9 cellular contexts compared by ENCODE assay signal in the genomic region with DNA sequence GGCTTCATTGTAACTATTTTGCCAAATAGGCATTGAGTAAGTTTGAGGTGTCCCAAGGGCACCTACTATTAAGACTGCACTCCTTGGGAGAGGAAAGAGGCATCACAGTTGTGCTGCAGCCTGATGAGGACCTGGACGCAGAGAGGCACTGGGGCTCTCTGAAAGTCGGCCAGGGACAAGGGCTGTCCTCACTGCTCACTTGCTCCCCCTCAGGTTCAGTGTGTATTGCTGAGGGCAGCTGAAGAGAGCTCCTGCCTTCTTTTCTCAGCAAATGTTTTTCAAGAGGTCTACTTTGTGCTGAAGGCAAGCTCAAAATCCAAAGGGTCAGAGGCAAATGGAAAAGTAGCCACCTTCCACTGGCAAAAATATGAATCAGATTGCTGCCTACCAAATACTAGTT.
DNase-seq lines count a peak whose midpoint lies in the region; ATAC-seq and TF ChIP-seq lines count a peak whose summit lies in the region.
"Had no signal": no experiment of that assay in that cellular context is flagged by ENCODE, and none has a peak within 500 bp of the region (broad histone marks: within the 10 kb centered on the region; RNA-seq: fewer than 3 reads in every experiment).

No MANE protein-coding gene starts in this region.

- no peaks in the 10 kb centered on the region for H3K9me3 Mint-ChIP-seq in T-helper 2 cell treated with Interferon-gamma antibody and Interleukin-4, amounts not matched to agents 5 μg/mL and 100 μg/mL, for 36 hours
- H3K9me3 Mint-ChIP-seq: IgD-negative memory B cell had no signal

- ATAC-seq in GM19395 (IDR thresholded peaks at IDR 0.05; ENCODE audit: unreplicated experiment) (peak; percentile 66), HG03460 (IDR thresholded peaks at IDR 0.05; ENCODE audit: unreplicated experiment) (peak; percentile 73), left lobe of liver (peak; percentile 74), omental fat pad (ENCODE audit: low FRiP score) (no peak), HG03571 (IDR thresholded peaks at IDR 0.05; ENCODE audit: unreplicated experiment) (no peak)

- no peaks in the 10 kb centered on the region for H3K4me1 Mint-ChIP-seq in T-helper 2 cell treated with Interferon-gamma antibody and Interleukin-4, amounts not matched to agents 5 μg/mL and 100 μg/mL, for 36 hours (ENCODE audit: low read depth)
- H3K4me1 Mint-ChIP-seq: IgD-negative memory B cell had no signal

- TF ChIP-seq CTCF in VCaP (conservative IDR thresholded peaks at IDR 0.05) (peak; percentile 65), omental fat pad (IDR thresholded peaks at IDR 0.05) (no peak)

- H3K4me3 Mint-ChIP-seq in T-helper 2 cell treated with Interferon-gamma antibody and Interleukin-4, amounts not matched to agents 5 μg/mL and 100 μg/mL, for 36 hours = no peak overlapping the region
- H3K4me3 Mint-ChIP-seq: IgD-negative memory B cell had no signal

- H3K27ac Mint-ChIP-seq in T-helper 2 cell treated with Interferon-gamma antibody and Interleukin-4, amounts not matched to agents 5 μg/mL and 100 μg/mL, for 36 hours = no peak overlapping the region
- H3K27ac Mint-ChIP-seq: IgD-negative memory B cell had no signal

- peak; percentile 68 for DNase-seq in D341Med (ENCODE audit: low spot score)
- peak; percentile 44 for DNase-seq in left lobe of liver (ENCODE audit: low spot score)
- DNase-seq in T-helper 2 cell treated with Interferon-gamma antibody and Interleukin-4, amounts not matched to agents 5 μg/mL and 100 μg/mL, for 36 hours (ENCODE audit: low spot score) = no peak
- DNase-seq in omental fat pad (ENCODE audit: low spot score) = no peak

- peak overlapping the region; percentile 78 for H3K27ac ChIP-seq in VCaP

- H3K27me3 Mint-ChIP-seq in T-helper 2 cell treated with Interferon-gamma antibody and Interleukin-4, amounts not matched to agents 5 μg/mL and 100 μg/mL, for 36 hours (ENCODE audit: low read depth) = no peaks in the 10 kb centered on the region
- H3K27me3 Mint-ChIP-seq: IgD-negative memory B cell had no signal

- no peaks in the 10 kb centered on the region for H3K36me3 Mint-ChIP-seq in T-helper 2 cell treated with Interferon-gamma antibody and Interleukin-4, amounts not matched to agents 5 μg/mL and 100 μg/mL, for 36 hours (ENCODE audit: low read depth)
- H3K36me3 Mint-ChIP-seq: IgD-negative memory B cell had no signal

Comparison
In these comparisons a context has a peak if more than half of its experiments do, and no peak if none do; other contexts are left out.
1. DNase-seq: peak in D341Med (single experiment) and left lobe of liver (single experiment); none in T-helper 2 cell treated with Interferon-gamma antibody and Interleukin-4, amounts not matched to agents 5 μg/mL and 100 μg/mL, for 36 hours (single experiment) and omental fat pad (single experiment).
2. ATAC-seq: peak in GM19395 (single experiment), HG03460 (single experiment) and left lobe of liver (single experiment); none in omental fat pad (single experiment) and HG03571 (single experiment).